1 cellular context compared by ENCODE assay signal in genomic region chr11:17695454-17696441, GRCh38.
TF ChIP-seq lines count a peak whose summit lies in the region.

No MANE protein-coding gene starts in this region.

TF ChIP-seq in endothelial cell of umbilical vein, 7 proteins besides CTCF, POLR2A, EP300 and RAD21:
- TF ChIP-seq MYC (IDR thresholded peaks at IDR 0.05; ENCODE audit: low read depth, low read length) (no peak), JUN (IDR thresholded peaks at IDR 0.05; ENCODE audit: borderline replicate concordance, insufficient read depth, insufficient read length, low read depth) (no peak), FOS (IDR thresholded peaks at IDR 0.05; ENCODE audit: borderline replicate concordance, insufficient read depth, low read length) (no peak), EZH2 (IDR thresholded peaks at IDR 0.05; ENCODE audit: borderline replicate concordance, low read depth, low read length, severe bottlenecking) (peak; percentile 64)
